In the genomic region with DNA sequence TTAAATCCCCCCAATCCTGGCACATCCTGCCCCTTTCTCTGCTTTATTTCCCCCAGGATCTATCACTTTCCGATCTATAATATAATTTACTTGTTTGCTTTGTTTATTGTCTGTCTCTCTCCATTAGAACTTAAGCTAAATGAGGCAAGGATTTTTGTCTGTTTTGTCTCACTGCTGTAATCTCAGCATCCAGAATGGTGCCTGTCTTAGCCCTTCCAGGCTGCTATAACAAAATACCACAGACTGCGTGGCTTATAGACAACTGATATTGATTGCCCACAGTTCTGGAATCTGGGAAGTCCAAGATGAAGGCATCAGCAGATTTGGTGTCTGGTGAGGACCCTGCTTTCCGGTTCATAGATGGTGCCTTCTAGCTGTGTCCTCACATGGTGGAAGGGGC, we compare ENCODE assay signal across 1 cellular context.
TF ChIP-seq lines count a peak whose summit lies in the region.

No MANE protein-coding gene starts in this region.

TF ChIP-seq in GM23338, 12 proteins besides CTCF, POLR2A, EP300 and RAD21 (continued from another document):
- TF ChIP-seq, protein P1, sequence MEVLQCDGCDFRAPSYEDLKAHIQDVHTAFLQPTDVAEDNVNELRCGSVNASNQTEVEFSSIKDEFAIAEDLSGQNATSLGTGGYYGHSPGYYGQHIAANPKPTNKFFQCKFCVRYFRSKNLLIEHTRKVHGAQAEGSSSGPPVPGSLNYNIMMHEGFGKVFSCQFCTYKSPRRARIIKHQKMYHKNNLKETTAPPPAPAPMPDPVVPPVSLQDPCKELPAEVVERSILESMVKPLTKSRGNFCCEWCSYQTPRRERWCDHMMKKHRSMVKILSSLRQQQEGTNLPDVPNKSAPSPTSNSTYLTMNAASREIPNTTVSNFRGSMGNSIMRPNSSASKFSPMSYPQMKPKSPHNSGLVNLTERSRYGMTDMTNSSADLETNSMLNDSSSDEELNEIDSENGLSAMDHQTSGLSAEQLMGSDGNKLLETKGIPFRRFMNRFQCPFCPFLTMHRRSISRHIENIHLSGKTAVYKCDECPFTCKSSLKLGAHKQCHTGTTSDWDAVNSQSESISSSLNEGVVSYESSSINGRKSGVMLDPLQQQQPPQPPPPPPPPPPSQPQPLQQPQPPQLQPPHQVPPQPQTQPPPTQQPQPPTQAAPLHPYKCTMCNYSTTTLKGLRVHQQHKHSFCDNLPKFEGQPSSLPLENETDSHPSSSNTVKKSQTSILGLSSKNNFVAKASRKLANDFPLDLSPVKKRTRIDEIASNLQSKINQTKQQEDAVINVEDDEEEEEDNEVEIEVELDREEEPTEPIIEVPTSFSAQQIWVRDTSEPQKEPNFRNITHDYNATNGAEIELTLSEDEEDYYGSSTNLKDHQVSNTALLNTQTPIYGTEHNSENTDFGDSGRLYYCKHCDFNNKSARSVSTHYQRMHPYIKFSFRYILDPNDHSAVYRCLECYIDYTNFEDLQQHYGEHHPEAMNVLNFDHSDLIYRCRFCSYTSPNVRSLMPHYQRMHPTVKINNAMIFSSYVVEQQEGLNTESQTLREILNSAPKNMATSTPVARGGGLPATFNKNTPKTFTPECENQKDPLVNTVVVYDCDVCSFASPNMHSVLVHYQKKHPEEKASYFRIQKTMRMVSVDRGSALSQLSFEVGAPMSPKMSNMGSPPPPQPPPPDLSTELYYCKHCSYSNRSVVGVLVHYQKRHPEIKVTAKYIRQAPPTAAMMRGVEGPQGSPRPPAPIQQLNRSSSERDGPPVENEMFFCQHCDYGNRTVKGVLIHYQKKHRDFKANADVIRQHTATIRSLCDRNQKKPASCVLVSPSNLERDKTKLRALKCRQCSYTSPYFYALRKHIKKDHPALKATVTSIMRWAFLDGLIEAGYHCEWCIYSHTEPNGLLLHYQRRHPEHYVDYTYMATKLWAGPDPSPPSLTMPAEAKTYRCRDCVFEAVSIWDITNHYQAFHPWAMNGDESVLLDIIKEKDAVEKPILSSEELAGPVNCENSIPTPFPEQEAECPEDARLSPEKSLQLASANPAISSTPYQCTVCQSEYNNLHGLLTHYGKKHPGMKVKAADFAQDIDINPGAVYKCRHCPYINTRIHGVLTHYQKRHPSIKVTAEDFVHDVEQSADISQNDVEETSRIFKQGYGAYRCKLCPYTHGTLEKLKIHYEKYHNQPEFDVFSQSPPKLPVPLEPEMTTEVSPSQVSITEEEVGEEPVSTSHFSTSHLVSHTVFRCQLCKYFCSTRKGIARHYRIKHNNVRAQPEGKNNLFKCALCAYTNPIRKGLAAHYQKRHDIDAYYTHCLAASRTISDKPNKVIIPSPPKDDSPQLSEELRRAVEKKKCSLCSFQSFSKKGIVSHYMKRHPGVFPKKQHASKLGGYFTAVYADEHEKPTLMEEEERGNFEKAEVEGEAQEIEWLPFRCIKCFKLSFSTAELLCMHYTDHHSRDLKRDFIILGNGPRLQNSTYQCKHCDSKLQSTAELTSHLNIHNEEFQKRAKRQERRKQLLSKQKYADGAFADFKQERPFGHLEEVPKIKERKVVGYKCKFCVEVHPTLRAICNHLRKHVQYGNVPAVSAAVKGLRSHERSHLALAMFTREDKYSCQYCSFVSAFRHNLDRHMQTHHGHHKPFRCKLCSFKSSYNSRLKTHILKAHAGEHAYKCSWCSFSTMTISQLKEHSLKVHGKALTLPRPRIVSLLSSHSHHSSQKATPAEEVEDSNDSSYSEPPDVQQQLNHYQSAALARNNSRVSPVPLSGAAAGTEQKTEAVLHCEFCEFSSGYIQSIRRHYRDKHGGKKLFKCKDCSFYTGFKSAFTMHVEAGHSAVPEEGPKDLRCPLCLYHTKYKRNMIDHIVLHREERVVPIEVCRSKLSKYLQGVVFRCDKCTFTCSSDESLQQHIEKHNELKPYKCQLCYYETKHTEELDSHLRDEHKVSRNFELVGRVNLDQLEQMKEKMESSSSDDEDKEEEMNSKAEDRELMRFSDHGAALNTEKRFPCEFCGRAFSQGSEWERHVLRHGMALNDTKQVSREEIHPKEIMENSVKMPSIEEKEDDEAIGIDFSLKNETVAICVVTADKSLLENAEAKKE (CRISPR knock-in tag; IDR thresholded peaks at IDR 0.05): no peak
- no peak for TF ChIP-seq ZNF331 (CRISPR knock-in tag; IDR thresholded peaks at IDR 0.05; ENCODE audit: low read depth)
- TF ChIP-seq ZNF114 (CRISPR knock-in tag; IDR thresholded peaks at IDR 0.05): no peak
- TF ChIP-seq CREB1 (CRISPR knock-in tag; IDR thresholded peaks at IDR 0.05; ENCODE audit: low read depth): no peak
- TF ChIP-seq, protein P2, sequence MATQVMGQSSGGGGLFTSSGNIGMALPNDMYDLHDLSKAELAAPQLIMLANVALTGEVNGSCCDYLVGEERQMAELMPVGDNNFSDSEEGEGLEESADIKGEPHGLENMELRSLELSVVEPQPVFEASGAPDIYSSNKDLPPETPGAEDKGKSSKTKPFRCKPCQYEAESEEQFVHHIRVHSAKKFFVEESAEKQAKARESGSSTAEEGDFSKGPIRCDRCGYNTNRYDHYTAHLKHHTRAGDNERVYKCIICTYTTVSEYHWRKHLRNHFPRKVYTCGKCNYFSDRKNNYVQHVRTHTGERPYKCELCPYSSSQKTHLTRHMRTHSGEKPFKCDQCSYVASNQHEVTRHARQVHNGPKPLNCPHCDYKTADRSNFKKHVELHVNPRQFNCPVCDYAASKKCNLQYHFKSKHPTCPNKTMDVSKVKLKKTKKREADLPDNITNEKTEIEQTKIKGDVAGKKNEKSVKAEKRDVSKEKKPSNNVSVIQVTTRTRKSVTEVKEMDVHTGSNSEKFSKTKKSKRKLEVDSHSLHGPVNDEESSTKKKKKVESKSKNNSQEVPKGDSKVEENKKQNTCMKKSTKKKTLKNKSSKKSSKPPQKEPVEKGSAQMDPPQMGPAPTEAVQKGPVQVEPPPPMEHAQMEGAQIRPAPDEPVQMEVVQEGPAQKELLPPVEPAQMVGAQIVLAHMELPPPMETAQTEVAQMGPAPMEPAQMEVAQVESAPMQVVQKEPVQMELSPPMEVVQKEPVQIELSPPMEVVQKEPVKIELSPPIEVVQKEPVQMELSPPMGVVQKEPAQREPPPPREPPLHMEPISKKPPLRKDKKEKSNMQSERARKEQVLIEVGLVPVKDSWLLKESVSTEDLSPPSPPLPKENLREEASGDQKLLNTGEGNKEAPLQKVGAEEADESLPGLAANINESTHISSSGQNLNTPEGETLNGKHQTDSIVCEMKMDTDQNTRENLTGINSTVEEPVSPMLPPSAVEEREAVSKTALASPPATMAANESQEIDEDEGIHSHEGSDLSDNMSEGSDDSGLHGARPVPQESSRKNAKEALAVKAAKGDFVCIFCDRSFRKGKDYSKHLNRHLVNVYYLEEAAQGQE (IDR thresholded peaks at IDR 0.05; ENCODE audit: unreplicated experiment): no peak
